Comparison of ENCODE assay signal across 16 cellular contexts in the genomic region with DNA sequence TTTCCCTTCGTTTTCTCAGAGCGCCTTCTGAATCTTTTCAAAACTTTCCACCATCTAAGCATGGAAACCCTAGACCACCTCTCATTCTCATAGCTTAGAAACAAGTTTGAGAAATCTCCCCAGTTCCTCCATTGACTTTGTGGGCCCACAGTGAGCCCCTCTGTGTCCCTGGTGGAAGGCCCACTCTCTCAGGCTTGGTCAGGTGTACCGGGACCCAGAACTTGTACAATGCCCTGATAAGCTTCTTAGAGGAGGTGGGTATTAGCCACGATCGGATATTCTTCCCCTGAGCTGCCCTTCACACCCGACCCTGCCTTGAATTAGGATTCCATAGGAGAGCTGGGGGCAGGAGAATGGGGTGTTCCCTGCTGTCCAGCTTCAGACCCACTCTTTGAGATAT. TPM values are rescaled to one million over a fixed set of nuclear protein-coding genes. Genes with fewer than 3 reads are reported as not detected.
DNase-seq lines count a peak whose midpoint lies in the region; ATAC-seq, FAIRE-seq and TF ChIP-seq lines count a peak whose summit lies in the region.
"Had no signal": no experiment of that assay in that cellular context is flagged by ENCODE, and none has a peak within 500 bp of the region (broad histone marks: within the 10 kb centered on the region; RNA-seq: fewer than 3 reads in every experiment).

A gene (plus strand): TSS at position 301 of the 400 bp plus-strand sequence. CDS start 2,143 bp downstream, outside the sequence.

- no peaks in the 10 kb centered on the region for H3K4me1 ChIP-seq in thyroid gland
- no peaks in the 10 kb centered on the region for H3K4me1 ChIP-seq in left ventricle myocardium inferior

- intact Hi-C loops in thyroid gland (cut with DNase I) = no loop called here
- intact Hi-C loops in left ventricle myocardium inferior (cut with micrococcal nuclease) = no loop called here

- TF ChIP-seq POLR2A in thyroid gland (IDR thresholded peaks at IDR 0.05) = no peak

- no peak for FAIRE-seq in RCC 7860 (lab: Jason Lieb, UNC)
- FAIRE-seq: H1 had no signal

- no peak within 1 kb of the TSS for H3K27ac ChIP-seq in thyroid gland
- H3K27ac ChIP-seq in left ventricle myocardium inferior (replicated peaks) = no peak within 1 kb of the TSS
- H3K27ac ChIP-seq: SK-N-MC had no signal

- 88 to 92% methylated on average over 6 of the region's 6 CpGs for WGBS in thyroid gland, 2 donors

- TF ChIP-seq CTCF in thyroid gland (IDR thresholded peaks at IDR 0.05) = no peak
- TF ChIP-seq CTCF in left ventricle myocardium inferior (IDR thresholded peaks at IDR 0.05; ENCODE audit: borderline replicate concordance) = no peak

- no peaks in the 10 kb centered on the region for H3K9me3 Mint-ChIP-seq in central memory CD8-positive, alpha-beta T cell

- no peaks in the 10 kb centered on the region for H3K36me3 Mint-ChIP-seq in central memory CD8-positive, alpha-beta T cell (ENCODE audit: insufficient read depth)

- H3K27ac Mint-ChIP-seq in central memory CD8-positive, alpha-beta T cell (ENCODE audit: low read depth) = peak within 1 kb of the TSS; percentile 47

- no peak for ATAC-seq in central memory CD8-positive, alpha-beta T cell (replicated peaks; ENCODE audit: extremely low read depth, poor library complexity, severe bottlenecking)
- ATAC-seq in HG02610 (IDR thresholded peaks at IDR 0.05; ENCODE audit: unreplicated experiment) (no peak), GM18870 (IDR thresholded peaks at IDR 0.05; ENCODE audit: unreplicated experiment) (no peak)

- H3K9me3 ChIP-seq in MG63 (no peaks in the 10 kb centered on the region), thyroid gland (no peaks in the 10 kb centered on the region), left ventricle myocardium inferior (replicated peaks) (no peaks in the 10 kb centered on the region)

- no peak within 1 kb of the TSS for H3K4me3 Mint-ChIP-seq in central memory CD8-positive, alpha-beta T cell

- no peaks in the 10 kb centered on the region for H3K4me1 Mint-ChIP-seq in central memory CD8-positive, alpha-beta T cell

- no peaks in the 10 kb centered on the region for H3K27me3 Mint-ChIP-seq in central memory CD8-positive, alpha-beta T cell

- H3K36me3 ChIP-seq in MG63 = no peaks in the 10 kb centered on the region
- peaks cover 6 to 11% of the 10 kb centered on the region in 2 donors for H3K36me3 ChIP-seq in thyroid gland
- H3K36me3 ChIP-seq in left ventricle myocardium inferior = peaks cover 16% of the 10 kb centered on the region

- DNase-seq in MG63 (no peak), lung microvascular endothelial cell (ENCODE audit: low read depth in 2 of 2) (no peak), thyroid gland (no peak), left ventricle myocardium inferior (no peak), RCC 7860 (ENCODE audit: low spot score) (no peak)
- no peak for DNase-seq in central memory CD8-positive, alpha-beta T cell (ENCODE audit: low spot score in 2 of 2)
- DNase-seq: GF-D8, MV-4-11, NCI-H1436 treated with DMSO at 0.1 percent for 48 hours, NCI-H2081, NCI-H524 treated with DMSO at 0.1 percent for 48 hours, OCI-M1 had no signal

- no peaks in the 10 kb centered on the region for H3K27me3 ChIP-seq in MG63
- no peaks in the 10 kb centered on the region for H3K27me3 ChIP-seq in thyroid gland
- no peaks in the 10 kb centered on the region for H3K27me3 ChIP-seq in left ventricle myocardium inferior (ENCODE audit: low read depth)

- no peak within 1 kb of the TSS for H3K4me3 ChIP-seq in MG63
- no peak within 1 kb of the TSS for H3K4me3 ChIP-seq in thyroid gland (replicated peaks in 1 of 3)
- no peak within 1 kb of the TSS for H3K4me3 ChIP-seq in left ventricle myocardium inferior
- H3K4me3 ChIP-seq: SK-N-MC had no signal

RNA-seq across cellular contexts. Expression of the gene that starts here (rescaled TPM):
- 3.3 and 10.1 TPM in 2 replicates for total RNA-seq in MG63 (2014; rRNA removed; shearing (Covaris generic); ENCODE audit: low replicate concordance)
- total RNA-seq in lung microvascular endothelial cell = 12.7 and 23.8 TPM in 2 replicates
- 10 to 100 TPM; 10.6 to 23.5 (median 13.0) TPM for total RNA-seq in thyroid gland
- 2.3 TPM for total RNA-seq in left ventricle myocardium inferior
